In genomic region chr4:153467897-153468262, GRCh38 we compare ENCODE assay signal across 8 cellular contexts. TPM values are rescaled to one million over a fixed set of nuclear protein-coding genes. Genes with fewer than 3 reads are reported as not detected.
DNase-seq lines count a peak whose midpoint lies in the region; ATAC-seq, FAIRE-seq and TF ChIP-seq lines count a peak whose summit lies in the region.

No MANE protein-coding gene starts in this region.

- RAD21 ChIA-PET in GM12878 (lab: Charles Lee; ENCODE audit: unreplicated experiment), result interaction anchor here (0.7 to 15.8 kb wide), 20 partner anchors 10 to 175 kb away, joined by 3 to 429 read pairs (median 6); no protein-coding TSS in a partner anchor

- ATAC-seq in GM12878, result no peak
- no peak for ATAC-seq in HG03460 (IDR thresholded peaks at IDR 0.05; ENCODE audit: unreplicated experiment)
- no peak for ATAC-seq in HG03045 (IDR thresholded peaks at IDR 0.05; ENCODE audit: unreplicated experiment)

- H4K20me1 ChIP-seq in GM12878 (ENCODE audit: control insufficient read depth, insufficient read depth), result no peaks in the 10 kb centered on the region; the same call in 1 of the 2 replicates

- POLR2A ChIA-PET in AG04450 (lab: Yijun Ruan, JAX), result no interaction called here
- POLR2A ChIA-PET in GM12878 (lab: Charles Lee), result interaction anchor here (0.6 to 16.1 kb wide), 15 partner anchors 10 to 176 kb away, joined by 3 to 268 read pairs (median 7); no protein-coding TSS in a partner anchor

- H3K79me2 ChIP-seq in GM12878 (ENCODE audit: control insufficient read depth, insufficient read depth, low read length), result peaks cover 67% of the 10 kb centered on the region

- H3K27me3 ChIP-seq in AG04450 (ENCODE audit: control insufficient read depth, insufficient read depth, low read length) (no peaks in the 10 kb centered on the region), GM12878 (replicated peaks in 1 of 2; ENCODE audit: control insufficient read depth in 2 of 2, insufficient read depth in 2 of 2, low read length in 1 of 2) (no peaks in the 10 kb centered on the region), mucosa of rectum (ENCODE audit: control insufficient read depth in 2 of 2, insufficient read depth in 2 of 2, low read length in 2 of 2) (no peaks in the 10 kb centered on the region)

- peak overlapping the region; percentile 90 for H3K4me2 ChIP-seq in GM12878 (ENCODE audit: control insufficient read depth, insufficient read depth)

- DNase-seq in AG04450 (ENCODE audit: low read depth, low spot score) (no peak), GM12878 (ENCODE audit: low read depth, low spot score) (no peak), NCI-H1105 (lab: John Stamatoyannopoulos, UW) (no peak), NCI-H1694 (lab: John Stamatoyannopoulos, UW) (no peak)
- peak; percentile 61 for DNase-seq in Jurkat, Clone E6-1 (ENCODE audit: low read depth, low spot score)

- no peak overlapping the region for H3K27ac ChIP-seq in AG04450 (ENCODE audit: low read depth, low read length)
- H3K27ac ChIP-seq in GM12878 (ENCODE audit: control insufficient read depth, insufficient read depth), result peak overlapping the region; percentile 88
- H3K27ac ChIP-seq in mucosa of rectum (ENCODE audit: low read depth in 2 of 2, low read length in 2 of 2), result peak overlapping the region in 1 of 2 donors; percentile 17

- no peak for TF ChIP-seq CTCF in AG04450 (IDR thresholded peaks at IDR 0.05; ENCODE audit: low read depth, low read length)
- TF ChIP-seq CTCF in GM12878 (IDR thresholded peaks at IDR 0.05 in 2 of 3, conservative IDR thresholded peaks at IDR 0.05 in 1 of 3; ENCODE audit: control insufficient read depth in 2 of 3, extremely low read depth in 1 of 3, insufficient read depth in 1 of 3, low read depth in 3 of 3, low read length in 3 of 3), result no peak

- BruUV-seq in GM12878 (replicated peaks; lab: Mats Ljungman, UMichigan), result no TSS peak

- FAIRE-seq in GM12878 (lab: Jason Lieb, UNC), result no peak

- H2AFZ ChIP-seq in GM12878 (ENCODE audit: control insufficient read depth, low read depth, low read length), result no peak overlapping the region

- peaks cover 3 to 8% of the 10 kb centered on the region in 2 experiments for H3K36me3 ChIP-seq in GM12878 (ENCODE audit: control insufficient read depth in 2 of 2, insufficient read depth in 2 of 2, low read length in 1 of 2)
- no peaks in the 10 kb centered on the region for H3K36me3 ChIP-seq in mucosa of rectum (ENCODE audit: control insufficient read depth in 2 of 2, insufficient read depth in 2 of 2, low read length in 2 of 2)

- TF ChIP-seq POLR2A in GM12878 (IDR thresholded peaks at IDR 0.05; ENCODE audit: low read depth, low read length), result no peak

- TF ChIP-seq RAD21 in GM12878 (IDR thresholded peaks at IDR 0.05; ENCODE audit: insufficient read depth, low read depth, low read length), result no peak

- in situ Hi-C loops in GM12878 (cut with MboI), result no loop called here

- SMC1A ChIA-PET in GM12878 (lab: Charles Lee; ENCODE audit: uncharacterized antibody, unreplicated experiment), result interaction anchor here (0.8 to 12.9 kb wide), 27 partner anchors 10 to 122 kb away, joined by 3 to 356 read pairs (median 9); no protein-coding TSS in a partner anchor

- CTCF ChIA-PET in AG04450 (lab: Charles Lee) (interaction anchor here (0.6 to 1.3 kb wide), 5 partner anchors 15 to 165 kb away, joined by 3 to 11 read pairs (median 3); no protein-coding TSS in a partner anchor), GM12878 (lab: Yijun Ruan, JAX) (interaction anchor here (0.7 to 6.5 kb wide), 22 partner anchors 11 to 176 kb away, joined by 3 to 55 read pairs (median 6); no protein-coding TSS in a partner anchor)

- peaks cover 31% of the 10 kb centered on the region for H3K4me1 ChIP-seq in GM12878 (ENCODE audit: control insufficient read depth, insufficient read depth, low read length)
- peaks cover 35 to 40% of the 10 kb centered on the region in 2 donors for H3K4me1 ChIP-seq in mucosa of rectum (ENCODE audit: control insufficient read depth in 2 of 2, insufficient read depth in 2 of 2, low read length in 2 of 2)

- no peak for TF ChIP-seq EP300 in GM12878 (IDR thresholded peaks at IDR 0.05; ENCODE audit: borderline replicate concordance in 1 of 2, control insufficient read depth in 1 of 2, low read depth in 2 of 2, low read length in 2 of 2)

- H3K9me3 ChIP-seq in AG04450 (ENCODE audit: control insufficient read depth, insufficient read depth, low read length) (no peaks in the 10 kb centered on the region; the same call in 1 of the 2 replicates), GM12878 (replicated peaks; ENCODE audit: control insufficient read depth, insufficient read depth, low read length) (no peaks in the 10 kb centered on the region; the same call in 2 of the 3 replicates), mucosa of rectum (ENCODE audit: control insufficient read depth in 2 of 2, low read length in 2 of 2) (no peaks in the 10 kb centered on the region)

- peak overlapping the region; percentile 80 for H3K9ac ChIP-seq in GM12878 (ENCODE audit: control insufficient read depth, insufficient read depth, low read length)
- H3K9ac ChIP-seq in mucosa of rectum (ENCODE audit: low read depth in 1 of 2, low read length in 2 of 2), result peak overlapping the region in 1 of 2 donors; percentile 20

- H3K4me3 ChIP-seq in AG04450 (ENCODE audit: low read depth, low read length) (peak overlapping the region; percentile 89), GM12878 (peak overlapping the region; percentile 98), mucosa of rectum (ENCODE audit: low read length in 2 of 2) (peak overlapping the region; percentile 12 to 84)
- H3K4me3 ChIP-seq in Jurkat, Clone E6-1 (ENCODE audit: low read length), result peak overlapping the region; percentile 87

- 1% methylated on average over 4 of the region's 4 CpGs for WGBS in GM12878 (ENCODE audit: insufficient coverage, insufficient replicate concordance, low lambda C conversion rate, missing lambda C conversion rate)

- intact Hi-C loops in GM12878 (cut with micrococcal nuclease; ENCODE audit: unreplicated experiment), result loop anchor here (1.0 kb wide), 5 partner anchors 20 to 124 kb away; partner anchors contain the start of gene MND1

TF ChIP-seq in GM12878, 131 proteins besides CTCF, POLR2A, EP300 and RAD21:
- TF ChIP-seq FOXM1 (IDR thresholded peaks at IDR 0.05; ENCODE audit: low read depth, low read length) (0 out of 2 replicates have a peak, but pooled peaks have one; percentile 5), RELB (IDR thresholded peaks at IDR 0.05; ENCODE audit: low read depth) (no peak)

RNA-seq across cellular contexts. Expression of gene TMEM131L, which starts 1.7 kb away (rescaled TPM):
- polyA plus RNA-seq in AG04450 (2011; rRNA removed) (13.2 and 15.5 TPM in 2 replicates), GM12878 (2011; rRNA removed) (90.9 and 101 TPM in 2 replicates), GM12878 (2014; fragmentation: Illumina TruSeq; extraction: Trizol) (74.3 and 94.5 TPM in 2 replicates), GM12878 (2014; fragmentation: Nextera tagmentation; extraction: Ambion mirVana) (1 to 10 TPM; 8.5 to 9.5 TPM), GM12878 (2014; rRNA removed) (47.1 and 47.5 TPM in 2 replicates), GM12878 (2016; fragmentation: Nextera tagmentation; extraction: Ambion mirVana) (10 to 100 TPM; 74.5 TPM)
- 22.9 and 25.9 TPM in 2 replicates for polyA minus RNA-seq in AG04450 (2011; rRNA and poly(A)+ RNA removed)
- 31.0 TPM for polyA plus RNA-seq in Jurkat, Clone E6-1 (2012; ENCODE audit: insufficient read depth, insufficient read length)
- 766 and 777 TPM in 2 replicates for total RNA-seq in GM12878 (2013; cell fraction: nucleolus; rRNA removed)
- total RNA-seq in GM12878 (2014; rRNA removed) (77.0 and 90.4 TPM in 2 replicates), GM12878 (2014; rRNA removed; fragmentation: Illumina TruSeq; extraction: Trizol) (64.0 and 66.4 TPM in 2 replicates), GM12878 (2021) (77.8 and 85.2 TPM in 2 replicates)
- 39.6 TPM for polyA plus RNA-seq in GM12878 (2011; ENCODE audit: low read depth)
- polyA plus RNA-seq in GM12878 (2011; cell fraction: cytosol; rRNA removed), result 65.6 and 84.8 TPM in 2 replicates
- polyA plus RNA-seq in GM12878 (2011; cell fraction: nucleus; rRNA removed), result 169 and 183 TPM in 2 replicates
- polyA plus RNA-seq in GM12878 (2012), result 45.1 and 70.5 TPM in 2 replicates
- polyA minus RNA-seq in GM12878 (2011; rRNA and poly(A)+ RNA removed), result 177 and 187 TPM in 2 replicates
- 53.1 and 74.4 TPM in 2 replicates for polyA minus RNA-seq in GM12878 (2011; cell fraction: cytosol; rRNA and poly(A)+ RNA removed)
- polyA minus RNA-seq in GM12878 (2011; cell fraction: nucleus; rRNA and poly(A)+ RNA removed), result 194 and 231 TPM in 2 replicates

Comparison
In these comparisons a context has a peak if more than half of its experiments do, and no peak if none do; other contexts are left out.
1. H3K4me3 ChIP-seq: peak in every context shown above with its lines; median percentile 98 in GM12878; 89 in AG04450; 87 in Jurkat, Clone E6-1; 48 in mucosa of rectum.